Comparison of ENCODE assay signal across 15 cellular contexts in genomic region chr6:157151989-157152388, GRCh38.
DNase-seq lines count a peak whose midpoint lies in the region; ATAC-seq and TF ChIP-seq lines count a peak whose summit lies in the region.
"Had no signal": no experiment of that assay in that cellular context is flagged by ENCODE, and none has a peak within 500 bp of the region (broad histone marks: within the 10 kb centered on the region; RNA-seq: fewer than 3 reads in every experiment).

No MANE protein-coding gene starts in this region.

- H3K36me3 ChIP-seq in left ventricle myocardium inferior: peaks cover 23% of the 10 kb centered on the region

- H3K27me3 ChIP-seq in left ventricle myocardium inferior (ENCODE audit: low read depth): no peaks in the 10 kb centered on the region
- no peaks in the 10 kb centered on the region for H3K27me3 ChIP-seq in right cardiac atrium (ENCODE audit: control insufficient read depth, insufficient read depth)
- H3K27me3 ChIP-seq: heart left ventricle, tibial artery had no signal

- DNase-seq in left ventricle myocardium inferior (no peak), right cardiac atrium (no peak), fibroblast of the aortic adventitia (ENCODE audit: low read depth) (peak; percentile 90), SKM-1 treated with dmso at 0.1 percent for 144 hours (lab: John Stamatoyannopoulos, UW; ENCODE audit: unreplicated experiment) (no peak), UCSD-AML1 (lab: John Stamatoyannopoulos, UW; ENCODE audit: unreplicated experiment) (no peak), GM19240 (ENCODE audit: insufficient read length, low spot score) (no peak)
- DNase-seq in activated T-helper 2 cell treated with anti-CD3 and anti-CD28 coated beads, Interferon-gamma antibody, Interleukin-2, Interleukin-4, amounts not matched to agents 10 μg/mL and 5 μg/mL and 100 μg/mL, durations not matched to agents 14 hours and 24 hours and 36 hours (ENCODE audit: low spot score): no peak
- DNase-seq in NK-92 treated with Interleukin-12 subunit alpha and Interleukin-12 subunit beta, amount 100 ng/mL, for 24 hours (lab: John Stamatoyannopoulos, UW): no peak
- DNase-seq: ACHN, DMS153, heart left ventricle, NCI-H69, nucleus accumbens, tibial artery had no signal

- no peaks in the 10 kb centered on the region for H3K9me3 Mint-ChIP-seq in activated T-helper 2 cell treated with anti-CD3 and anti-CD28 coated beads, Interferon-gamma antibody, Interleukin-2, Interleukin-4, amounts not matched to agents 10 μg/mL and 5 μg/mL and 100 μg/mL, durations not matched to agents 14 hours and 24 hours and 36 hours

- intact Hi-C loops in left ventricle myocardium inferior (cut with micrococcal nuclease) (no loop called here), right cardiac atrium (cut with DNase I) (no loop called here)
- intact Hi-C loops in activated T-helper 2 cell treated with anti-CD3 and anti-CD28 coated beads, Interferon-gamma antibody, Interleukin-2, Interleukin-4, amounts not matched to agents 10 μg/mL and 5 μg/mL and 100 μg/mL, durations not matched to agents 14 hours and 24 hours and 36 hours (cut with micrococcal nuclease): loop anchor here (1.0 to 5.0 kb wide), 4 partner anchors 44 to 100 kb away; no protein-coding TSS in a partner anchor

- ATAC-seq in right cardiac atrium: no peak
- ATAC-seq: heart left ventricle had no signal

- peaks cover 55% of the 10 kb centered on the region for H3K4me1 ChIP-seq in left ventricle myocardium inferior
- H3K4me1 ChIP-seq in right cardiac atrium (ENCODE audit: control insufficient read depth, insufficient read depth, low read length): peaks cover 7% of the 10 kb centered on the region

- H3K27ac Mint-ChIP-seq in activated T-helper 2 cell treated with anti-CD3 and anti-CD28 coated beads, Interferon-gamma antibody, Interleukin-2, Interleukin-4, amounts not matched to agents 10 μg/mL and 5 μg/mL and 100 μg/mL, durations not matched to agents 14 hours and 24 hours and 36 hours: peak overlapping the region; percentile 55

- H3K4me3 ChIP-seq in left ventricle myocardium inferior (no peak overlapping the region), right cardiac atrium (ENCODE audit: low read length) (no peak overlapping the region), fibroblast of the aortic adventitia (ENCODE audit: low read depth, low read length) (no peak overlapping the region)
- H3K4me3 ChIP-seq: heart left ventricle, tibial artery had no signal

- WGBS in right cardiac atrium: 67% methylated on average over 3 of the region's 3 CpGs

- H3K27ac ChIP-seq in left ventricle myocardium inferior (replicated peaks): peak overlapping the region; percentile 47
- H3K27ac ChIP-seq in right cardiac atrium (ENCODE audit: low read length): no peak overlapping the region
- H3K27ac ChIP-seq: HL-60, tibial artery had no signal

- H3K9me3 ChIP-seq in left ventricle myocardium inferior (replicated peaks) (no peaks in the 10 kb centered on the region), right cardiac atrium (ENCODE audit: control insufficient read depth, low read length) (no peaks in the 10 kb centered on the region)
- H3K9me3 ChIP-seq: heart left ventricle, tibial artery had no signal

- H3K4me1 Mint-ChIP-seq in activated T-helper 2 cell treated with anti-CD3 and anti-CD28 coated beads, Interferon-gamma antibody, Interleukin-2, Interleukin-4, amounts not matched to agents 10 μg/mL and 5 μg/mL and 100 μg/mL, durations not matched to agents 14 hours and 24 hours and 36 hours (ENCODE audit: low read depth): peaks cover 22% of the 10 kb centered on the region

- TF ChIP-seq CTCF in left ventricle myocardium inferior (IDR thresholded peaks at IDR 0.05; ENCODE audit: borderline replicate concordance) (no peak), fibroblast of the aortic adventitia (IDR thresholded peaks at IDR 0.05; ENCODE audit: insufficient read depth, low read length) (no peak)

- H3K27me3 Mint-ChIP-seq in activated T-helper 2 cell treated with anti-CD3 and anti-CD28 coated beads, Interferon-gamma antibody, Interleukin-2, Interleukin-4, amounts not matched to agents 10 μg/mL and 5 μg/mL and 100 μg/mL, durations not matched to agents 14 hours and 24 hours and 36 hours (ENCODE audit: low read depth): no peaks in the 10 kb centered on the region

- H3K4me3 Mint-ChIP-seq in activated T-helper 2 cell treated with anti-CD3 and anti-CD28 coated beads, Interferon-gamma antibody, Interleukin-2, Interleukin-4, amounts not matched to agents 10 μg/mL and 5 μg/mL and 100 μg/mL, durations not matched to agents 14 hours and 24 hours and 36 hours (ENCODE audit: low read depth): no peak overlapping the region

- peaks cover 43% of the 10 kb centered on the region for H3K36me3 Mint-ChIP-seq in activated T-helper 2 cell treated with anti-CD3 and anti-CD28 coated beads, Interferon-gamma antibody, Interleukin-2, Interleukin-4, amounts not matched to agents 10 μg/mL and 5 μg/mL and 100 μg/mL, durations not matched to agents 14 hours and 24 hours and 36 hours (ENCODE audit: low read depth)
